ENCODE assay signal across 8 cellular contexts in genomic region chr9:83978992-83979811, GRCh38. TPM values are rescaled to one million over a fixed set of nuclear protein-coding genes. Genes with fewer than 3 reads are reported as not detected.
DNase-seq lines count a peak whose midpoint lies in the region; ATAC-seq lines count a peak whose summit lies in the region.

No MANE protein-coding gene starts in this region.

- DNase-seq in G401 (ENCODE audit: low spot score): peak; percentile 70
- DNase-seq in NCI-H2196 (lab: John Stamatoyannopoulos, UW; ENCODE audit: unreplicated experiment): peak; percentile 75
- peak; percentile 94 for DNase-seq in activated CD4-positive, alpha-beta T cell treated with anti-CD3 and anti-CD28 coated beads for 36 hours
- DNase-seq in cerebellum (ENCODE audit: low spot score): peak; percentile 73
- peak; percentile 71 for DNase-seq in kidney glomerular epithelial cell (lab: John Stamatoyannopoulos, UW)
- DNase-seq in stimulated activated CD4-positive, alpha-beta T cell treated with anti-CD3 and anti-CD28 coated beads, Interleukin-15, amount 100 ng/mL, for 1 hour (ENCODE audit: low read depth in 1 of 2, low spot score in 1 of 2): peak; percentile 74 to 78

- intact Hi-C loops in activated CD4-positive, alpha-beta T cell treated with anti-CD3 and anti-CD28 coated beads for 36 hours (cut with DNase I, micrococcal nuclease): loop anchor here (1.0 to 2.0 kb wide), 3 partner anchors 9 to 23 kb away; a partner anchor contains a TSS

- POLR2A ChIA-PET in activated CD4-positive, alpha-beta T cell treated with anti-CD3 and anti-CD28 coated beads for 36 hours (lab: Charles Lee): interaction anchor here (0.7 to 2.3 kb wide), 9 partner anchors 14 to 317 kb away, joined by 3 to 12 read pairs (median 7); partner anchors contain the start of gene KIF27

- H3K36me3 Mint-ChIP-seq in activated CD4-positive, alpha-beta T cell treated with anti-CD3 and anti-CD28 coated beads for 36 hours (ENCODE audit: low read depth): peaks cover 70% of the 10 kb centered on the region

- H3K4me1 Mint-ChIP-seq in activated CD4-positive, alpha-beta T cell treated with anti-CD3 and anti-CD28 coated beads for 36 hours: peaks cover 50% of the 10 kb centered on the region

- CTCF ChIA-PET in activated CD4-positive, alpha-beta T cell treated with anti-CD3 and anti-CD28 coated beads for 36 hours (lab: Charles Lee): interaction anchor here (1.0 kb wide), 1 partner anchor 272 kb away, joined by 4 read pairs; no protein-coding TSS in a partner anchor

- in situ Hi-C loops in G401 (cut with HindIII; ENCODE audit: low sequenced_read_pairs): no loop called here

- peak overlapping the region; percentile 99 for H3K27ac Mint-ChIP-seq in activated CD4-positive, alpha-beta T cell treated with anti-CD3 and anti-CD28 coated beads for 36 hours

- H3K9me3 Mint-ChIP-seq in activated CD4-positive, alpha-beta T cell treated with anti-CD3 and anti-CD28 coated beads for 36 hours (ENCODE audit: low read depth): no peaks in the 10 kb centered on the region

- no peaks in the 10 kb centered on the region for H3K27me3 Mint-ChIP-seq in activated CD4-positive, alpha-beta T cell treated with anti-CD3 and anti-CD28 coated beads for 36 hours

- H3K4me3 Mint-ChIP-seq in activated CD4-positive, alpha-beta T cell treated with anti-CD3 and anti-CD28 coated beads for 36 hours: peak overlapping the region; percentile 100

- ATAC-seq in HG02798 (IDR thresholded peaks at IDR 0.05; ENCODE audit: poor library complexity, unreplicated experiment) (peak; percentile 25), HG03565 (IDR thresholded peaks at IDR 0.05; ENCODE audit: unreplicated experiment) (no peak)
- peak; percentile 43 for ATAC-seq in activated CD4-positive, alpha-beta T cell treated with anti-CD3 and anti-CD28 coated beads for 36 hours

RNA-seq across cellular contexts. Expression of gene HNRNPK, which starts 0.8 kb away (rescaled TPM):
- total RNA-seq in G401 (2014; rRNA removed; shearing (Covaris generic)): 1,038 and 1,243 TPM in 2 replicates
- 1,000 to 10,000 TPM in 1 of 2 experiments, 100 to 1,000 TPM in 1; 848 to 1,029 TPM for total RNA-seq in activated CD4-positive, alpha-beta T cell treated with anti-CD3 and anti-CD28 coated beads for 36 hours
- 553 TPM for total RNA-seq in cerebellum

RNA-seq across cellular contexts. Expression of gene RMI1, which starts 1.4 kb away (rescaled TPM):
- 19.5 and 19.7 TPM in 2 replicates for total RNA-seq in G401 (2014; rRNA removed; shearing (Covaris generic))
- total RNA-seq in activated CD4-positive, alpha-beta T cell treated with anti-CD3 and anti-CD28 coated beads for 36 hours: 10 to 100 TPM; 25.0 to 25.5 TPM
- total RNA-seq in cerebellum: 16.9 TPM

RNA-seq across cellular contexts. Expression of gene KIF27, which starts 58.0 kb away (rescaled TPM):
- 1.6 and 2.3 TPM in 2 replicates for total RNA-seq in G401 (2014; rRNA removed; shearing (Covaris generic))
- 1 to 10 TPM; 3.2 to 3.4 TPM for total RNA-seq in activated CD4-positive, alpha-beta T cell treated with anti-CD3 and anti-CD28 coated beads for 36 hours
- total RNA-seq in cerebellum: 13.3 TPM
